In genomic region chr20:401682-402495, GRCh38 we compare ENCODE assay signal across 1 cellular context.
TF ChIP-seq lines count a peak whose summit lies in the region.

No MANE protein-coding gene starts in this region.

TF ChIP-seq in K562, 482 proteins besides CTCF, POLR2A, EP300 and RAD21 (continued from another document and continues in another):
- no peak for TF ChIP-seq SLC30A9 (CRISPR knock-in tag; IDR thresholded peaks at IDR 0.05)
- no peak for TF ChIP-seq ZNF146 (CRISPR knock-in tag; IDR thresholded peaks at IDR 0.05; ENCODE audit: unreplicated experiment)
- TF ChIP-seq NR2C1 (IDR thresholded peaks at IDR 0.05): no peak
- TF ChIP-seq NR2C1 (tag; IDR thresholded peaks at IDR 0.05): peak; percentile 45
- peak; percentile 49 for TF ChIP-seq HDAC3 (IDR thresholded peaks at IDR 0.05; ENCODE audit: borderline replicate concordance, partially characterized antibody)
- TF ChIP-seq SFPQ (IDR thresholded peaks at IDR 0.05; ENCODE audit: low read depth, low read length): no peak
- TF ChIP-seq ADNP (tag; IDR thresholded peaks at IDR 0.05): no peak
- peak; percentile 97 for TF ChIP-seq ATF3 (IDR thresholded peaks at IDR 0.05)
- no peak for TF ChIP-seq ATF3 (CRISPR knock-in tag; conservative IDR thresholded peaks at IDR 0.05)
- peak; percentile 90 for TF ChIP-seq SMARCA4 (IDR thresholded peaks at IDR 0.05)
- no peak for TF ChIP-seq TAF1 (IDR thresholded peaks at IDR 0.05; ENCODE audit: control insufficient read depth, extremely low read depth, insufficient read depth, low read length, severe bottlenecking)
- peak; percentile 92 for TF ChIP-seq JUN (IDR thresholded peaks at IDR 0.05; ENCODE audit: borderline replicate concordance, low read depth, low read length)
- TF ChIP-seq JUN (CRISPR knock-in tag; IDR thresholded peaks at IDR 0.05; ENCODE audit: borderline replicate concordance): peak; percentile 94; the same call in 1 of the 2 replicates
- TF ChIP-seq MTA1 (IDR thresholded peaks at IDR 0.05; ENCODE audit: borderline replicate concordance): peak; percentile 72; the same call in 1 of the 2 replicates
- peak; percentile 56; the same call in 1 of the 2 replicates for TF ChIP-seq MAFK (IDR thresholded peaks at IDR 0.05; ENCODE audit: low read length)
- no peak for TF ChIP-seq HEY1 (CRISPR knock-in tag; IDR thresholded peaks at IDR 0.05; ENCODE audit: borderline replicate concordance)
- no peak for TF ChIP-seq ZC3H4 (CRISPR knock-in tag; IDR thresholded peaks at IDR 0.05; ENCODE audit: borderline replicate concordance)
- TF ChIP-seq DEAF1 (CRISPR knock-in tag; IDR thresholded peaks at IDR 0.05): no peak
- TF ChIP-seq MYC (IDR thresholded peaks at IDR 0.05; ENCODE audit: low read depth, low read length): peak; percentile 67
- no peak for TF ChIP-seq MYC (CRISPR knock-in tag; IDR thresholded peaks at IDR 0.05; ENCODE audit: borderline replicate concordance, low read depth)
- TF ChIP-seq E2F4 (CRISPR knock-in tag; IDR thresholded peaks at IDR 0.05; ENCODE audit: low read depth): no peak
- 0 out of 4 replicates have a peak, but pooled peaks of 1 of the 2 experiments have one; percentile 2 for TF ChIP-seq TEAD1 (CRISPR knock-in tag; IDR thresholded peaks at IDR 0.05)
- peak; percentile 89 for TF ChIP-seq MEIS2 (IDR thresholded peaks at IDR 0.05; ENCODE audit: partially characterized antibody)
- TF ChIP-seq AFF4 (CRISPR knock-in tag; IDR thresholded peaks at IDR 0.05): 0 out of 2 replicates have a peak, but pooled peaks have one; percentile 34
- TF ChIP-seq HIVEP1 (CRISPR knock-in tag; IDR thresholded peaks at IDR 0.05): no peak
- TF ChIP-seq DACH1 (IDR thresholded peaks at IDR 0.05; ENCODE audit: partially characterized antibody): peak; percentile 16
- peak; percentile 87 for TF ChIP-seq IRF9 (tag; IDR thresholded peaks at IDR 0.05)
- peak; percentile 78 for TF ChIP-seq HDAC2 (IDR thresholded peaks at IDR 0.05)
- TF ChIP-seq ZNF143 (CRISPR knock-in tag; IDR thresholded peaks at IDR 0.05): no peak
- no peak for TF ChIP-seq MCM7 (IDR thresholded peaks at IDR 0.05)
- peak; percentile 60; the same call in 1 of the 2 replicates for TF ChIP-seq ZNF175 (CRISPR knock-in tag; IDR thresholded peaks at IDR 0.05; ENCODE audit: low read depth)
- no peak for TF ChIP-seq ZNF274 (IDR thresholded peaks at IDR 0.05; ENCODE audit: borderline replicate concordance, low read depth, low read length)
- TF ChIP-seq DIDO1 (tag; IDR thresholded peaks at IDR 0.05; ENCODE audit: low read depth): peak; percentile 30; the same call in 1 of the 2 replicates
- no peak for TF ChIP-seq MTF1 (CRISPR knock-in tag; IDR thresholded peaks at IDR 0.05; ENCODE audit: borderline replicate concordance)
- TF ChIP-seq HMG20A (CRISPR knock-in tag; conservative IDR thresholded peaks at IDR 0.05): no peak
- no peak for TF ChIP-seq KAT8 (IDR thresholded peaks at IDR 0.05; ENCODE audit: low read depth)
- 0 out of 2 replicates have a peak, but pooled peaks have one; percentile 34 for TF ChIP-seq ZNF583 (CRISPR knock-in tag; IDR thresholded peaks at IDR 0.05)
- no peak; the same call in 1 of the 2 replicates for TF ChIP-seq NCOR1 (IDR thresholded peaks at IDR 0.05)
- no peak for TF ChIP-seq PRPF4 (IDR thresholded peaks at IDR 0.05; ENCODE audit: insufficient read depth, low read depth, low read length, poor library complexity, severe bottlenecking)
- TF ChIP-seq ZNF212 (CRISPR knock-in tag; IDR thresholded peaks at IDR 0.05): no peak
- TF ChIP-seq NFE2 (IDR thresholded peaks at IDR 0.05; ENCODE audit: low read depth): peak; percentile 74
- no peak for TF ChIP-seq NFE2L1 (tag; IDR thresholded peaks at IDR 0.05; ENCODE audit: borderline replicate concordance, low read depth)
- peak; percentile 97 for TF ChIP-seq CTBP1 (IDR thresholded peaks at IDR 0.05; ENCODE audit: borderline replicate concordance)
- TF ChIP-seq TAF9B (IDR thresholded peaks at IDR 0.05; ENCODE audit: partially characterized antibody): peak; percentile 31
- peak; percentile 96; the same call in 1 of the 2 replicates for TF ChIP-seq ESRRA (IDR thresholded peaks at IDR 0.05; ENCODE audit: borderline replicate concordance, low read depth)
- TF ChIP-seq ZNF140 (CRISPR knock-in tag; IDR thresholded peaks at IDR 0.05): no peak
- TF ChIP-seq SRSF1 (IDR thresholded peaks at IDR 0.05; ENCODE audit: low read depth, low read length): no peak
- peak; percentile 94 for TF ChIP-seq ATF4 (CRISPR knock-in tag; IDR thresholded peaks at IDR 0.05)
- TF ChIP-seq HMGXB4 (CRISPR knock-in tag; IDR thresholded peaks at IDR 0.05): no peak
- peak in 1 of 2 experiments; percentile 48; a peak in 1 of 4 replicates for TF ChIP-seq RCOR1 (IDR thresholded peaks at IDR 0.05; ENCODE audit: borderline replicate concordance in 1 of 2, low read depth in 2 of 2, low read length in 2 of 2)
- peak; percentile 63; the same call in 1 of the 2 replicates for TF ChIP-seq TEAD4 (IDR thresholded peaks at IDR 0.05; ENCODE audit: low read length)
- TF ChIP-seq TEAD4 (CRISPR knock-in tag; IDR thresholded peaks at IDR 0.05; ENCODE audit: borderline replicate concordance): no peak
- TF ChIP-seq SNAPC5 (CRISPR knock-in tag; IDR thresholded peaks at IDR 0.05): no peak
- TF ChIP-seq NFRKB (IDR thresholded peaks at IDR 0.05; ENCODE audit: low read depth): 0 out of 2 replicates have a peak, but pooled peaks have one; percentile 51
- peak in 1 of 2 experiments; percentile 84; a peak in 2 of 4 replicates for TF ChIP-seq ARNT (IDR thresholded peaks at IDR 0.05)
- TF ChIP-seq NBN (IDR thresholded peaks at IDR 0.05; ENCODE audit: low read depth): peak; percentile 55; the same call in 1 of the 2 replicates
- TF ChIP-seq HMGN3 (IDR thresholded peaks at IDR 0.05; ENCODE audit: borderline replicate concordance, extremely low read depth, insufficient read length, low read depth, low read length): no peak
- peak; percentile 76; the same call in 1 of the 2 replicates for TF ChIP-seq MTA3 (IDR thresholded peaks at IDR 0.05; ENCODE audit: borderline replicate concordance)
- peak; percentile 14; the same call in 1 of the 2 replicates for TF ChIP-seq DDX20 (tag; IDR thresholded peaks at IDR 0.05; ENCODE audit: low read depth)
- no peak for TF ChIP-seq SIN3A (IDR thresholded peaks at IDR 0.05; ENCODE audit: borderline replicate concordance in 2 of 2, control insufficient read depth in 1 of 2, low read depth in 2 of 2, low read length in 2 of 2)
- TF ChIP-seq ELK3 (CRISPR knock-in tag; IDR thresholded peaks at IDR 0.05): no peak
